Comparison of ENCODE assay signal across 1 cellular context in the genomic region with DNA sequence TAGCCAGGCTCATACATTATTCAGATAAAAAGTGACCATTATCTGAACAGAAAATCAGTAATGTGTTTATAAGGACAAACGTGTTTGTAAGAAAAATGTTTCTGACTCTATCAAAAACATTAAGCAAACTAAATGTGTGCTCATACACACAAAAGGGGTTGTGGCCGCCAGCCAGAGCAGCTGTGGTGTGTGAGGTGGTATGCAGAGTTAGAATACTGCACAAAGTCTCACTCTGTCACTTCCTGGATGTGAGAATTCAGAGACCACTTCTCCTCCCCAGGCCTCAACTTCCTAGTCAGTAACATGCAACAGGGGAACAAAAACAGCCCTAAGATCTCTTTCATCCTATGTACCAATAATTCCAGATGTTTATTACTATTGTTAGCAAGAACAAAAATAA.
TF ChIP-seq lines count a peak whose summit lies in the region.

No MANE protein-coding gene starts in this region.

TF ChIP-seq in GM23338, 12 proteins besides CTCF, POLR2A, EP300 and RAD21 (continued from another document):
- TF ChIP-seq, protein P1, sequence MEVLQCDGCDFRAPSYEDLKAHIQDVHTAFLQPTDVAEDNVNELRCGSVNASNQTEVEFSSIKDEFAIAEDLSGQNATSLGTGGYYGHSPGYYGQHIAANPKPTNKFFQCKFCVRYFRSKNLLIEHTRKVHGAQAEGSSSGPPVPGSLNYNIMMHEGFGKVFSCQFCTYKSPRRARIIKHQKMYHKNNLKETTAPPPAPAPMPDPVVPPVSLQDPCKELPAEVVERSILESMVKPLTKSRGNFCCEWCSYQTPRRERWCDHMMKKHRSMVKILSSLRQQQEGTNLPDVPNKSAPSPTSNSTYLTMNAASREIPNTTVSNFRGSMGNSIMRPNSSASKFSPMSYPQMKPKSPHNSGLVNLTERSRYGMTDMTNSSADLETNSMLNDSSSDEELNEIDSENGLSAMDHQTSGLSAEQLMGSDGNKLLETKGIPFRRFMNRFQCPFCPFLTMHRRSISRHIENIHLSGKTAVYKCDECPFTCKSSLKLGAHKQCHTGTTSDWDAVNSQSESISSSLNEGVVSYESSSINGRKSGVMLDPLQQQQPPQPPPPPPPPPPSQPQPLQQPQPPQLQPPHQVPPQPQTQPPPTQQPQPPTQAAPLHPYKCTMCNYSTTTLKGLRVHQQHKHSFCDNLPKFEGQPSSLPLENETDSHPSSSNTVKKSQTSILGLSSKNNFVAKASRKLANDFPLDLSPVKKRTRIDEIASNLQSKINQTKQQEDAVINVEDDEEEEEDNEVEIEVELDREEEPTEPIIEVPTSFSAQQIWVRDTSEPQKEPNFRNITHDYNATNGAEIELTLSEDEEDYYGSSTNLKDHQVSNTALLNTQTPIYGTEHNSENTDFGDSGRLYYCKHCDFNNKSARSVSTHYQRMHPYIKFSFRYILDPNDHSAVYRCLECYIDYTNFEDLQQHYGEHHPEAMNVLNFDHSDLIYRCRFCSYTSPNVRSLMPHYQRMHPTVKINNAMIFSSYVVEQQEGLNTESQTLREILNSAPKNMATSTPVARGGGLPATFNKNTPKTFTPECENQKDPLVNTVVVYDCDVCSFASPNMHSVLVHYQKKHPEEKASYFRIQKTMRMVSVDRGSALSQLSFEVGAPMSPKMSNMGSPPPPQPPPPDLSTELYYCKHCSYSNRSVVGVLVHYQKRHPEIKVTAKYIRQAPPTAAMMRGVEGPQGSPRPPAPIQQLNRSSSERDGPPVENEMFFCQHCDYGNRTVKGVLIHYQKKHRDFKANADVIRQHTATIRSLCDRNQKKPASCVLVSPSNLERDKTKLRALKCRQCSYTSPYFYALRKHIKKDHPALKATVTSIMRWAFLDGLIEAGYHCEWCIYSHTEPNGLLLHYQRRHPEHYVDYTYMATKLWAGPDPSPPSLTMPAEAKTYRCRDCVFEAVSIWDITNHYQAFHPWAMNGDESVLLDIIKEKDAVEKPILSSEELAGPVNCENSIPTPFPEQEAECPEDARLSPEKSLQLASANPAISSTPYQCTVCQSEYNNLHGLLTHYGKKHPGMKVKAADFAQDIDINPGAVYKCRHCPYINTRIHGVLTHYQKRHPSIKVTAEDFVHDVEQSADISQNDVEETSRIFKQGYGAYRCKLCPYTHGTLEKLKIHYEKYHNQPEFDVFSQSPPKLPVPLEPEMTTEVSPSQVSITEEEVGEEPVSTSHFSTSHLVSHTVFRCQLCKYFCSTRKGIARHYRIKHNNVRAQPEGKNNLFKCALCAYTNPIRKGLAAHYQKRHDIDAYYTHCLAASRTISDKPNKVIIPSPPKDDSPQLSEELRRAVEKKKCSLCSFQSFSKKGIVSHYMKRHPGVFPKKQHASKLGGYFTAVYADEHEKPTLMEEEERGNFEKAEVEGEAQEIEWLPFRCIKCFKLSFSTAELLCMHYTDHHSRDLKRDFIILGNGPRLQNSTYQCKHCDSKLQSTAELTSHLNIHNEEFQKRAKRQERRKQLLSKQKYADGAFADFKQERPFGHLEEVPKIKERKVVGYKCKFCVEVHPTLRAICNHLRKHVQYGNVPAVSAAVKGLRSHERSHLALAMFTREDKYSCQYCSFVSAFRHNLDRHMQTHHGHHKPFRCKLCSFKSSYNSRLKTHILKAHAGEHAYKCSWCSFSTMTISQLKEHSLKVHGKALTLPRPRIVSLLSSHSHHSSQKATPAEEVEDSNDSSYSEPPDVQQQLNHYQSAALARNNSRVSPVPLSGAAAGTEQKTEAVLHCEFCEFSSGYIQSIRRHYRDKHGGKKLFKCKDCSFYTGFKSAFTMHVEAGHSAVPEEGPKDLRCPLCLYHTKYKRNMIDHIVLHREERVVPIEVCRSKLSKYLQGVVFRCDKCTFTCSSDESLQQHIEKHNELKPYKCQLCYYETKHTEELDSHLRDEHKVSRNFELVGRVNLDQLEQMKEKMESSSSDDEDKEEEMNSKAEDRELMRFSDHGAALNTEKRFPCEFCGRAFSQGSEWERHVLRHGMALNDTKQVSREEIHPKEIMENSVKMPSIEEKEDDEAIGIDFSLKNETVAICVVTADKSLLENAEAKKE (CRISPR knock-in tag; IDR thresholded peaks at IDR 0.05) = no peak
- TF ChIP-seq ZNF114 (CRISPR knock-in tag; IDR thresholded peaks at IDR 0.05) (no peak), POLR2AphosphoS5 (IDR thresholded peaks at IDR 0.05; ENCODE audit: low read depth) (no peak), STAT1 (IDR thresholded peaks at IDR 0.05; ENCODE audit: unreplicated experiment) (no peak)
